Comparison of ENCODE assay signal across 23 cellular contexts in the genomic region with DNA sequence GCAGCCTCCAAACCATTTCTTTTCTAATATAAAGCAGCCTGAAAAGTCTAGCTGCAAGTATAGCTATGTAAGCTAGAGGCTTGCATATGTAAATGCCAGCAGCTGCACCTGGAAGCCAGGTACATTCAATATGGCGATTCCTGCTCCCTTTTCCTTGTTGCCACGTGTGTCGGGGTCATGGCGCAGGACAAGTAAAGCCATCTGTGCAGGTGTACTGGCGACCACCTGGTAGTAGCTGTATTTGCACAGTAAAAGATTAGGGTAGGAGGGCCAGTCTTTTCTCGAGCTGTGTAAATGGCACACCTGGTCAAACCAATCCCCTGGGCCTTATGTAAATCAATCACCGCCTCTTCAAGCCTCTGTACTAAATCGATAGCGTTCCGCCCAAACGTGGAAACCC.
"Had no signal": no experiment of that assay in that cellular context is flagged by ENCODE, and none has a peak within 500 bp of the region (broad histone marks: within the 10 kb centered on the region; RNA-seq: fewer than 3 reads in every experiment).

No MANE protein-coding gene starts in this region.

- H3K36me3 Mint-ChIP-seq: memory B cell; mesothelial cell of epicardium; naive B cell; stimulated activated memory B cell treated with anti-CD40 and anti-IgM and Interleukin-4, amounts not matched to agents 10 μg/mL and 1 μg/mL and 100 μg/mL, for 72 hours had no signal

- H3K4me3 Mint-ChIP-seq: memory B cell; mesothelial cell of epicardium; natural killer cell treated with Interleukin-12 subunit alpha and Interleukin-12 subunit beta and Interleukin-15 and Interleukin-18, amount 100 ng/mL, for 72 hours; neural crest cell; stimulated activated memory B cell treated with anti-CD40 and anti-IgM and Interleukin-4, amounts not matched to agents 10 μg/mL and 1 μg/mL and 100 μg/mL, for 72 hours had no signal

- H3K4me1 Mint-ChIP-seq: memory B cell; naive B cell; neural crest cell; stimulated activated memory B cell treated with anti-CD40 and anti-IgM and Interleukin-4, amounts not matched to agents 10 μg/mL and 1 μg/mL and 100 μg/mL, for 72 hours had no signal

- ATAC-seq: left lobe of liver; mucosa of descending colon; natural killer cell treated with Interleukin-12 subunit alpha and Interleukin-12 subunit beta and Interleukin-15 and Interleukin-18, amount 100 ng/mL, for 72 hours; stimulated activated memory B cell treated with anti-CD40 and anti-IgM and Interleukin-4, amounts not matched to agents 10 μg/mL and 1 μg/mL and 100 μg/mL, for 72 hours; stimulated activated naive CD8-positive, alpha-beta T cell treated with anti-CD3 and anti-CD28 coated beads, Interleukin-15, Interleukin-2, amounts not matched to agents 100 U/mL and 50 U/mL, for 24 hours had no signal

- H3K36me3 ChIP-seq: right atrium auricular region, sigmoid colon, tibial nerve, upper lobe of left lung had no signal

- H3K27me3 ChIP-seq: dorsolateral prefrontal cortex, right atrium auricular region, sigmoid colon, testis, tibial nerve, upper lobe of left lung had no signal

- H3K9me3 ChIP-seq: mucosa of descending colon, right atrium auricular region, sigmoid colon, testis, tibial nerve, upper lobe of left lung had no signal

- DNase-seq: dorsolateral prefrontal cortex; effector CD4-positive, alpha-beta T cell; head of caudate nucleus; kidney; mucosa of descending colon; naive B cell; sigmoid colon; stimulated activated CD4-positive, alpha-beta T cell treated with anti-CD3 and anti-CD28 coated beads, Interleukin-4, amount 100 ng/mL, for 4 hours; stimulated activated naive CD8-positive, alpha-beta T cell treated with anti-CD3 and anti-CD28 coated beads, Interleukin-15, Interleukin-2, amounts not matched to agents 100 U/mL and 50 U/mL, for 24 hours; substantia nigra; testis; upper lobe of left lung had no signal

- H2AFZ ChIP-seq: parathyroid adenoma had no signal

- H3K27ac ChIP-seq: dorsolateral prefrontal cortex, parathyroid adenoma, right atrium auricular region, sigmoid colon, testis, tibial nerve, upper lobe of left lung had no signal

- H3K9ac ChIP-seq: parathyroid adenoma had no signal

- H3K9me3 Mint-ChIP-seq: stimulated activated memory B cell treated with anti-CD40 and anti-IgM and Interleukin-4, amounts not matched to agents 10 μg/mL and 1 μg/mL and 100 μg/mL, for 72 hours had no signal

- H3K27me3 Mint-ChIP-seq: memory B cell; naive B cell; natural killer cell treated with Interleukin-12 subunit alpha and Interleukin-12 subunit beta and Interleukin-15 and Interleukin-18, amount 100 ng/mL, for 72 hours; progenitor cell of endocrine pancreas; stimulated activated memory B cell treated with anti-CD40 and anti-IgM and Interleukin-4, amounts not matched to agents 10 μg/mL and 1 μg/mL and 100 μg/mL, for 72 hours had no signal

- H3K4me1 ChIP-seq: parathyroid adenoma, right atrium auricular region, sigmoid colon, testis, tibial nerve, upper lobe of left lung had no signal

- H3K27ac Mint-ChIP-seq: memory B cell; mesothelial cell of epicardium; naive B cell; natural killer cell treated with Interleukin-12 subunit alpha and Interleukin-12 subunit beta and Interleukin-15 and Interleukin-18, amount 100 ng/mL, for 72 hours; progenitor cell of endocrine pancreas; stimulated activated memory B cell treated with anti-CD40 and anti-IgM and Interleukin-4, amounts not matched to agents 10 μg/mL and 1 μg/mL and 100 μg/mL, for 72 hours had no signal

- H3K4me3 ChIP-seq: dorsolateral prefrontal cortex, lung, mucosa of descending colon, right atrium auricular region, sigmoid colon, tibial nerve, upper lobe of left lung had no signal
